In genomic region chr3:4394048-4394447, GRCh38 we compare ENCODE assay signal across 12 cellular contexts.
DNase-seq lines count a peak whose midpoint lies in the region; ATAC-seq, FAIRE-seq and TF ChIP-seq lines count a peak whose summit lies in the region.
"Had no signal": no experiment of that assay in that cellular context is flagged by ENCODE, and none has a peak within 500 bp of the region (broad histone marks: within the 10 kb centered on the region; RNA-seq: fewer than 3 reads in every experiment).

No MANE protein-coding gene starts in this region.

- peak; percentile 24 for DNase-seq in activated naive CD4-positive, alpha-beta T cell treated with Interleukin-2 at 50 U/mL for 16 hours
- no peak for DNase-seq in activated naive CD4-positive, alpha-beta T cell treated with anti-CD3 and anti-CD28 coated beads, Interleukin-2, amount 50 U/mL, for 16 hours
- DNase-seq in activated CD4-positive, alpha-beta T cell treated with anti-CD3 and anti-CD28 coated beads, Interleukin-2, amount 10 ng/mL, durations not matched to agents 24 days and 14 days = peak; percentile 75
- DNase-seq in dermis microvascular lymphatic vessel endothelial cell (ENCODE audit: low read depth in 2 of 2) = peak; percentile 47 to 92
- DNase-seq in stimulated activated naive CD8-positive, alpha-beta T cell treated with anti-CD3 and anti-CD28 coated beads, Interleukin-15, Interleukin-2, amounts not matched to agents 100 U/mL and 50 U/mL, for 24 hours = peak; percentile 37
- DNase-seq in stimulated activated naive CD4-positive, alpha-beta T cell (lab: John Stamatoyannopoulos, UW) = no peak
- no peak for DNase-seq in GM12892 (ENCODE audit: insufficient read length)
- DNase-seq in RCC 7860 (ENCODE audit: low spot score) = no peak
- DNase-seq: erythroblast, NCI-H2227 treated with DMSO at 0.1 percent for 48 hours, ovary had no signal

- no peak for FAIRE-seq in GM12892 (lab: Jason Lieb, UNC)
- no peak for FAIRE-seq in RCC 7860 (lab: Jason Lieb, UNC)
- FAIRE-seq: keratinocyte had no signal

- H3K27ac Mint-ChIP-seq in activated CD4-positive, alpha-beta T cell treated with anti-CD3 and anti-CD28 coated beads, Interleukin-2, amount 10 ng/mL, durations not matched to agents 24 days and 14 days = peak overlapping the region; percentile 78

- intact Hi-C loops in activated CD4-positive, alpha-beta T cell treated with anti-CD3 and anti-CD28 coated beads, Interleukin-2, amount 10 ng/mL, durations not matched to agents 24 days and 14 days (cut with micrococcal nuclease) = loop anchor here (2.0 kb wide), 1 partner anchor 15 kb away; no protein-coding TSS in a partner anchor

- peaks cover 23% of the 10 kb centered on the region for H3K9me3 Mint-ChIP-seq in activated CD4-positive, alpha-beta T cell treated with anti-CD3 and anti-CD28 coated beads, Interleukin-2, amount 10 ng/mL, durations not matched to agents 24 days and 14 days

- ATAC-seq in stimulated activated naive CD8-positive, alpha-beta T cell treated with anti-CD3 and anti-CD28 coated beads, Interleukin-15, Interleukin-2, amounts not matched to agents 100 U/mL and 50 U/mL, for 24 hours = peak; percentile 70

- peaks cover 43% of the 10 kb centered on the region for H3K4me1 Mint-ChIP-seq in activated CD4-positive, alpha-beta T cell treated with anti-CD3 and anti-CD28 coated beads, Interleukin-2, amount 10 ng/mL, durations not matched to agents 24 days and 14 days

- no peaks in the 10 kb centered on the region for H3K27me3 Mint-ChIP-seq in activated CD4-positive, alpha-beta T cell treated with anti-CD3 and anti-CD28 coated beads, Interleukin-2, amount 10 ng/mL, durations not matched to agents 24 days and 14 days

- peaks cover 28% of the 10 kb centered on the region for H3K36me3 Mint-ChIP-seq in activated CD4-positive, alpha-beta T cell treated with anti-CD3 and anti-CD28 coated beads, Interleukin-2, amount 10 ng/mL, durations not matched to agents 24 days and 14 days (ENCODE audit: low read depth)

- TF ChIP-seq POLR2A in GM12892 (IDR thresholded peaks at IDR 0.05; ENCODE audit: low read depth, low read length) = no peak

- H3K4me3 Mint-ChIP-seq in activated CD4-positive, alpha-beta T cell treated with anti-CD3 and anti-CD28 coated beads, Interleukin-2, amount 10 ng/mL, durations not matched to agents 24 days and 14 days = peak overlapping the region; percentile 20

Comparison
In these comparisons a context has a peak if more than half of its experiments do, and no peak if none do; other contexts are left out.
1. DNase-seq: peak in activated naive CD4-positive, alpha-beta T cell treated with Interleukin-2 at 50 U/mL for 16 hours (single experiment), activated CD4-positive, alpha-beta T cell treated with anti-CD3 and anti-CD28 coated beads, Interleukin-2, amount 10 ng/mL, durations not matched to agents 24 days and 14 days (single experiment), dermis microvascular lymphatic vessel endothelial cell (2 of 2) and stimulated activated naive CD8-positive, alpha-beta T cell treated with anti-CD3 and anti-CD28 coated beads, Interleukin-15, Interleukin-2, amounts not matched to agents 100 U/mL and 50 U/mL, for 24 hours (single experiment); none in activated naive CD4-positive, alpha-beta T cell treated with anti-CD3 and anti-CD28 coated beads, Interleukin-2, amount 50 U/mL, for 16 hours (single experiment), stimulated activated naive CD4-positive, alpha-beta T cell (0 of 6), GM12892 (single experiment) and RCC 7860 (single experiment).